11 cellular contexts compared by ENCODE assay signal in the genomic region with DNA sequence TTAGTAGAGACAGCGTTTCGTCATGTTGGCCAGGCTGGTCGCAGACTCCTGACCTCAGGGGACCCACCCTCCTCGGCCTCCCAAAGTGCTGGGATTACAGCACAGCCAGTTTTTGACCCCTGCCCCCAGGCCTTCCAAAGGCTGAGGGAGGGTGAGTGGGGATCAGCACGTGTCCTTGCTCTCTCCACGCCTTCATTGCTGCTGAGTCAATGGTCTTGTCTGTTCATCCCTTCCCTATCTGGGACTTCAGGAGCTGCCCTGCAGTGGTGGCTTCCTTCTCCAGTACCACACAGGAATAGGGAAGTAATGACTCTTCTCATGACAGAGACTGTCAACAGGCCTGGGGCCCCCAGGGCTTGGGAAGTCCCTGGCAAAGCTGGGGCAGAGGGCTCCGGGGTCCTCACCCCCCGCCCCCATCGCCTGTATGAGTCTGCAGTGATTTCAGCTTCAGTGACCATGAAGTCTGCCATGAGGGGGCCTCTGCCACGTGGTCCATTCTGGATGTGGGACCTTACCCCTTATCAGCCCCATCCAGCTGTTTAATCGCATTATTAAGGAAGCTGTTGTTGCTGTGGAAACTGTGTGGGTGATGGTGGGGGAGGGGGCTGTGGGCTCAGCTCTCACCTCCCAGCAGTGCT. TPM values are rescaled to one million over a fixed set of nuclear protein-coding genes. Genes with fewer than 3 reads are reported as not detected.
DNase-seq lines count a peak whose midpoint lies in the region; ATAC-seq, FAIRE-seq and TF ChIP-seq lines count a peak whose summit lies in the region.
"Had no signal": no experiment of that assay in that cellular context is flagged by ENCODE, and none has a peak within 500 bp of the region (broad histone marks: within the 10 kb centered on the region; RNA-seq: fewer than 3 reads in every experiment).

No MANE protein-coding gene starts in this region.

- H2AK5ac ChIP-seq in H1 (ENCODE audit: low read depth, low read length): no peak overlapping the region

- peak overlapping the region; percentile 70 to 89 (median 83); a peak in 21 of 22 replicates for H3K4me2 ChIP-seq in BLaER1 treated with 17β-estradiol and CSF1 and Interleukin-3, amounts not matched to agents 10 nM and 100 nM
- H3K4me2 ChIP-seq in H1 (ENCODE audit: insufficient read depth in 1 of 2, low read depth in 2 of 2, low read length in 2 of 2): no peak overlapping the region; a peak in 1 of 4 replicates

- no peak overlapping the region for H2BK20ac ChIP-seq in H1 (ENCODE audit: low read length)

- 86% methylated on average over 11 of the region's 11 CpGs; no CpG with 5 or more reads in 1 of the 2 experiments for WGBS in H1 (ENCODE audit: extremely low coverage in 1 of 2, insufficient coverage in 1 of 2, insufficient read length in 1 of 2, insufficient replicate concordance in 2 of 2, low coverage in 1 of 2, low lambda C conversion rate in 2 of 2, missing lambda C conversion rate in 1 of 2), 2 experiments

- H3K27ac ChIP-seq in BLaER1 treated with 17β-estradiol and CSF1 and Interleukin-3, amounts not matched to agents 10 nM and 100 nM: peak overlapping the region in 4 of 11 experiments; percentile 21 to 73 (median 50); a peak in 6 of 22 replicates
- H3K27ac ChIP-seq in H1 (ENCODE audit: low read depth, low read length): no peak overlapping the region

- no peak overlapping the region for H3K4me3 ChIP-seq in BLaER1 treated with 17β-estradiol and CSF1 and Interleukin-3, amounts not matched to agents 10 nM and 100 nM
- H3K4me3 ChIP-seq in H1 (ENCODE audit: extremely low read depth in 1 of 4, insufficient read depth in 2 of 4, low read depth in 3 of 4, low read length in 4 of 4): no peak overlapping the region
- no peak overlapping the region for H3K4me3 ChIP-seq in MG63

- H3K27me3 ChIP-seq in BLaER1 treated with 17β-estradiol and CSF1 and Interleukin-3, amounts not matched to agents 10 nM and 100 nM: peaks cover 14 to 29% (median 25%) of the 10 kb centered on the region in 11 experiments
- peaks cover 6 to 10% (median 10%) of the 10 kb centered on the region in 4 experiments for H3K27me3 ChIP-seq in H1 (replicated peaks in 1 of 4; ENCODE audit: control insufficient read depth in 3 of 4, extremely low read depth in 1 of 4, insufficient read depth in 3 of 4, low read length in 3 of 4)
- no peaks in the 10 kb centered on the region for H3K27me3 ChIP-seq in MG63

- H3K9me3 ChIP-seq in BLaER1 treated with 17β-estradiol and CSF1 and Interleukin-3, amounts not matched to agents 10 nM and 100 nM (replicated peaks in 1 of 11): no peaks in the 10 kb centered on the region
- no peaks in the 10 kb centered on the region for H3K9me3 ChIP-seq in H1 (ENCODE audit: insufficient read depth in 2 of 2, low read depth in 1 of 2, low read length in 1 of 2)
- H3K9me3 ChIP-seq in MG63: no peaks in the 10 kb centered on the region

- no peaks in the 10 kb centered on the region for H3K23me2 ChIP-seq in H1 (ENCODE audit: low read depth, low read length)

- no peak overlapping the region; the same call in 1 of the 2 replicates for H2BK15ac ChIP-seq in H1 (ENCODE audit: low read length)

- POLR2A ChIA-PET in H1 (lab: Charles Lee; ENCODE audit: partially characterized antibody): interaction anchor here (0.6 to 1.5 kb wide), 6 partner anchors 10 to 226 kb away, joined by 3 to 7 read pairs (median 3); a partner anchor contains a TSS

- H3K4me1 ChIP-seq in BLaER1 treated with 17β-estradiol and CSF1 and Interleukin-3, amounts not matched to agents 10 nM and 100 nM: peaks cover 39 to 56% (median 45%) of the 10 kb centered on the region in 10 experiments
- H3K4me1 ChIP-seq in H1 (replicated peaks in 1 of 4; ENCODE audit: control insufficient read depth in 3 of 4, insufficient read depth in 4 of 4, low read length in 3 of 4): peaks cover 0 to 11% (median 5%) of the 10 kb centered on the region in 4 experiments; a peak in 4 of 7 replicates

- TF ChIP-seq POLR2A in H1 (IDR thresholded peaks at IDR 0.05; ENCODE audit: control extremely low read depth in 1 of 2, low read depth in 2 of 2, low read length in 2 of 2): no peak

- H2BK120ac ChIP-seq in H1 (replicated peaks; ENCODE audit: low read depth, low read length): no peak overlapping the region

- peaks cover 0 to 18% (median 0%) of the 10 kb centered on the region in 11 experiments; a peak in 4 of 22 replicates for H4K20me1 ChIP-seq in BLaER1 treated with 17β-estradiol and CSF1 and Interleukin-3, amounts not matched to agents 10 nM and 100 nM
- no peaks in the 10 kb centered on the region for H4K20me1 ChIP-seq in H1 (replicated peaks in 1 of 2; ENCODE audit: control insufficient read depth in 1 of 2, insufficient read depth in 2 of 2, low read length in 2 of 2)

- TF ChIP-seq RAD21 in H1 (IDR thresholded peaks at IDR 0.05 in 1 of 2, conservative IDR thresholded peaks at IDR 0.05 in 1 of 2; ENCODE audit: low read depth in 2 of 2, low read length in 2 of 2): no peak

- no peak overlapping the region for H3K23ac ChIP-seq in H1 (ENCODE audit: insufficient read length)

- no peak overlapping the region for H2AFZ ChIP-seq in H1 (ENCODE audit: low read length)

- TF ChIP-seq EP300 in H1 (IDR thresholded peaks at IDR 0.05; ENCODE audit: borderline replicate concordance in 1 of 2, low read depth in 2 of 2, low read length in 2 of 2): no peak

- DNase-seq in OCI-M1 (lab: John Stamatoyannopoulos, UW) (peak; percentile 90), H1 (ENCODE audit: low read depth in 1 of 2, low spot score in 2 of 2) (no peak), mucosa of gallbladder (ENCODE audit: low spot score) (peak; percentile 40), MG63 (no peak), NCI-H226 (no peak), GM03348 (ENCODE audit: low spot score) (no peak)
- DNase-seq: activated CD8-positive, alpha-beta memory T cell treated with anti-CD3 and anti-CD28 coated beads, Interleukin-2, amount 50 U/mL, for 48 hours; stimulated activated CD4-positive, alpha-beta T cell treated with anti-CD3 and anti-CD28 coated beads, Interleukin-1b, Interleukin-23, amount 100 ng/mL, for 48 hours had no signal

- H3K14ac ChIP-seq in H1 (ENCODE audit: insufficient read length): no peak overlapping the region

- H2BK12ac ChIP-seq in H1 (ENCODE audit: low read depth, low read length): peak overlapping the region; percentile 80; the same call in 1 of the 2 replicates

- no peak for FAIRE-seq in H1 (lab: Jason Lieb, UNC)
- FAIRE-seq: colon had no signal

- no peaks in the 10 kb centered on the region for H3K79me1 ChIP-seq in H1 (ENCODE audit: low read depth, low read length)

- TF ChIP-seq CTCF in H1 (IDR thresholded peaks at IDR 0.05; ENCODE audit: control extremely low read depth in 1 of 3, insufficient read depth in 1 of 3, low read depth in 1 of 3, low read length in 3 of 3): no peak

- H4K5ac ChIP-seq in H1 (ENCODE audit: insufficient read length, low read depth, low read length): no peak overlapping the region

- no peak for ATAC-seq in GM21367 (IDR thresholded peaks at IDR 0.05; ENCODE audit: unreplicated experiment)

- CTCF ChIA-PET in H1 (lab: Charles Lee; ENCODE audit: partially characterized antibody): interaction anchor here (0.6 to 12.8 kb wide), 16 partner anchors 8 to 798 kb away, joined by 3 to 135 read pairs (median 6); no protein-coding TSS in a partner anchor

- no peak overlapping the region for H3K18ac ChIP-seq in H1 (ENCODE audit: extremely low read depth, low read length)

- H3K36me3 ChIP-seq in BLaER1 treated with 17β-estradiol and CSF1 and Interleukin-3, amounts not matched to agents 10 nM and 100 nM: no peaks in the 10 kb centered on the region
- H3K36me3 ChIP-seq in H1 (ENCODE audit: control insufficient read depth in 2 of 4, insufficient read depth in 4 of 4, low read length in 3 of 4): no peaks in the 10 kb centered on the region
- no peaks in the 10 kb centered on the region; the same call in 1 of the 2 replicates for H3K36me3 ChIP-seq in MG63

- peak overlapping the region; percentile 68; the same call in 1 of the 2 replicates for H2BK5ac ChIP-seq in H1 (ENCODE audit: low read depth, low read length)

- H3K4ac ChIP-seq in H1 (replicated peaks; ENCODE audit: insufficient read length, low read depth, low read length): no peak overlapping the region

- peak overlapping the region in 2 of 11 experiments; percentile 3 to 51; a peak in 3 of 22 replicates for H3K9ac ChIP-seq in BLaER1 treated with 17β-estradiol and CSF1 and Interleukin-3, amounts not matched to agents 10 nM and 100 nM
- H3K9ac ChIP-seq in H1 (replicated peaks in 1 of 4; ENCODE audit: extremely low read depth in 1 of 4, low read depth in 3 of 4, low read length in 3 of 4): no peak overlapping the region

- H3K79me2 ChIP-seq in H1 (ENCODE audit: control insufficient read depth in 1 of 2, insufficient read depth in 2 of 2, low read length in 2 of 2): no peaks in the 10 kb centered on the region

- no peak overlapping the region for H4K91ac ChIP-seq in H1 (replicated peaks; ENCODE audit: insufficient read length, low read length)

- H3K56ac ChIP-seq in H1 (replicated peaks; ENCODE audit: insufficient read length, low read depth, low read length): no peak overlapping the region

- H4K8ac ChIP-seq in H1 (ENCODE audit: extremely low read depth, insufficient read depth, low read length): no peak overlapping the region

TF ChIP-seq in H1, 55 proteins besides CTCF, POLR2A, EP300 and RAD21 (continues in another document):
- TF ChIP-seq GTF2F1 (IDR thresholded peaks at IDR 0.05; ENCODE audit: borderline replicate concordance, low read depth, low read length) (no peak), JUND (IDR thresholded peaks at IDR 0.05; ENCODE audit: low read length) (no peak), TCF12 (IDR thresholded peaks at IDR 0.05; ENCODE audit: low read depth, low read length) (no peak), BRCA1 (IDR thresholded peaks at IDR 0.05; ENCODE audit: low read depth, low read length) (no peak)
- TF ChIP-seq, protein P1, sequence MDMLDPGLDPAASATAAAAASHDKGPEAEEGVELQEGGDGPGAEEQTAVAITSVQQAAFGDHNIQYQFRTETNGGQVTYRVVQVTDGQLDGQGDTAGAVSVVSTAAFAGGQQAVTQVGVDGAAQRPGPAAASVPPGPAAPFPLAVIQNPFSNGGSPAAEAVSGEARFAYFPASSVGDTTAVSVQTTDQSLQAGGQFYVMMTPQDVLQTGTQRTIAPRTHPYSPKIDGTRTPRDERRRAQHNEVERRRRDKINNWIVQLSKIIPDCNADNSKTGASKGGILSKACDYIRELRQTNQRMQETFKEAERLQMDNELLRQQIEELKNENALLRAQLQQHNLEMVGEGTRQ (IDR thresholded peaks at IDR 0.05; ENCODE audit: low read length): no peak

RNA-seq across cellular contexts. Expression of a gene that starts 6.1 kb away (rescaled TPM):
- 0.37 and 0.71 TPM in 2 replicates for total RNA-seq in H1 (2021; fragmentation: NEBNext Ultra II Directional; extraction: Animal tissue kit (Norgen Biotek cat#: 25700))
- polyA plus RNA-seq in H1 (2011; rRNA removed): 0.22 and 0.35 TPM in 2 replicates
- 0.40 TPM for polyA plus RNA-seq in H1 (2011; cell fraction: cytosol; rRNA removed)
- polyA plus RNA-seq in H1 (2011; cell fraction: nucleus; rRNA removed): 2.4 TPM
- 0.54 to 0.84 TPM (median 0.60 TPM) in 4 replicates for polyA plus RNA-seq in H1 (2012, experiment 1 of 2)
- polyA plus RNA-seq in H1 (2012, experiment 2 of 2): 0.17 TPM
- 0.20 TPM for polyA plus RNA-seq in H1 (2013, experiment 1 of 2)
- polyA plus RNA-seq in H1 (2013, experiment 2 of 2): 0.37 TPM
- 0.35 and 1.1 TPM in 2 replicates for polyA minus RNA-seq in H1 (2011; rRNA and poly(A)+ RNA removed)
- 1.5 TPM for polyA minus RNA-seq in H1 (2011; cell fraction: cytosol; rRNA and poly(A)+ RNA removed)
- polyA minus RNA-seq in H1 (2011; cell fraction: nucleus; rRNA and poly(A)+ RNA removed): 0.40 TPM
- total RNA-seq in mucosa of gallbladder: 367 TPM
- total RNA-seq in MG63 (2014; rRNA removed; shearing (Covaris generic); ENCODE audit: low replicate concordance): 0.17 and 2.0 TPM in 2 replicates

Comparison
In these comparisons a context has a peak if more than half of its experiments do, and no peak if none do; other contexts are left out.
1. H3K4me2 ChIP-seq: peak in BLaER1 treated with 17β-estradiol and CSF1 and Interleukin-3, amounts not matched to agents 10 nM and 100 nM (11 of 11); none in H1 (0 of 2).
2. DNase-seq: peak in OCI-M1 (single experiment) and mucosa of gallbladder (single experiment); none in H1 (0 of 2), MG63 (single experiment), NCI-H226 (single experiment) and GM03348 (single experiment).
3. RNA of a gene that starts 6.1 kb away (total RNA-seq): 367 TPM in mucosa of gallbladder (single experiment); 0.17 to 2.0 TPM in MG63 and 0.37 to 0.71 TPM in H1; every median in the first group is over 100 times any median in the second.